ENCODE assay signal across 8 cellular contexts in genomic region chr15:38073278-38073930, GRCh38.
DNase-seq lines count a peak whose midpoint lies in the region; ATAC-seq and TF ChIP-seq lines count a peak whose summit lies in the region.

No MANE protein-coding gene starts in this region.

- H3K4me3 ChIP-seq in retinal pigment epithelial cell (ENCODE audit: low read length), result peak overlapping the region; percentile 49

- H3K27ac ChIP-seq in VCaP, result peak overlapping the region; percentile 83

- peak; percentile 6 for DNase-seq in GM03348 (ENCODE audit: low spot score)
- DNase-seq in Right ventricle myocardium superior, result no peak
- DNase-seq in retinal pigment epithelial cell (ENCODE audit: low read depth), result no peak
- DNase-seq in NCI-H524 treated with DMSO at 0.1 percent for 48 hours (lab: John Stamatoyannopoulos, UW), result no peak
- no peak for DNase-seq in activated CD4-positive, CD25-positive, alpha-beta regulatory T cell treated with anti-CD3 and anti-CD28 coated beads, Interleukin-2, amount 50 U/mL, for 72 hours
- DNase-seq in SW 1271 (lab: John Stamatoyannopoulos, UW), result no peak

- intact Hi-C loops in Right ventricle myocardium superior (cut with DNase I), result loop anchor here (5.0 to 10.0 kb wide), 3 partner anchors 151 to 281 kb away; partner anchors contain the start of gene SPRED1

- no peak for TF ChIP-seq CTCF in VCaP (conservative IDR thresholded peaks at IDR 0.05)
- TF ChIP-seq CTCF in retinal pigment epithelial cell (conservative IDR thresholded peaks at IDR 0.05; ENCODE audit: low read depth, low read length), result no peak

- ATAC-seq in Right ventricle myocardium superior (ENCODE audit: poor library complexity) (peak; percentile 61), GM18861 (IDR thresholded peaks at IDR 0.05; ENCODE audit: unreplicated experiment) (no peak)
